1 cellular context compared by ENCODE assay signal in genomic region chr20:63529861-63530787, GRCh38.
TF ChIP-seq lines count a peak whose summit lies in the region.

No MANE protein-coding gene starts in this region.

TF ChIP-seq in A549, 52 proteins besides CTCF, POLR2A, EP300 and RAD21 (continued from another document):
- TF ChIP-seq FOSL2 (IDR thresholded peaks at IDR 0.05) (no peak), FOSL2 (CRISPR knock-in tag; IDR thresholded peaks at IDR 0.05) (no peak), USF2 (IDR thresholded peaks at IDR 0.05) (no peak), MYC (IDR thresholded peaks at IDR 0.05; ENCODE audit: borderline replicate concordance, low read length) (no peak), KDM1A (IDR thresholded peaks at IDR 0.05; ENCODE audit: low read depth) (no peak), SREBF2 (IDR thresholded peaks at IDR 0.05) (no peak), FOSB (CRISPR knock-in tag; IDR thresholded peaks at IDR 0.05) (no peak), MAFK (IDR thresholded peaks at IDR 0.05; ENCODE audit: partially characterized antibody) (no peak)
